ENCODE assay signal across 8 cellular contexts in the genomic region with DNA sequence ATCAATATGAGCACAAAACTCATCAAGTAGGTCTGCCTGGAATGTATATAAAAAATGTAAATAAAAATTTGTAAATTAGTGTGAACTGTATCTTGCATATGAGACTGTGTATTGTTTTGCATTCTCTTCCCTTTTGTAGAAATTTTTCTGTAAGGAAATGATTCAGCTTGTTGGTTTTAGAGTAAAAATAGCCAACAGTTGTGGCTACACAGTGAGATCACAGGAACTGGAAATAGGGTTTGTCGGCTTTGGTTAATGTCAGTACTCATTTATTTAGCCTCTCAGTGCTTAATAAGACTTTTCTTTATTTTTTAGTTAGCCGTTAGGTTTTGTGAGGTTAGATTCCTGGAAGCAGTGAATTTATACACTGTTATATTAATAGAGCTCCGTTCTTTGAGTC.
A peak's percentile ranks its signal among the peaks of the same experiment; 100 is the strongest.
DNase-seq lines count a peak whose midpoint lies in the region; ATAC-seq and TF ChIP-seq lines count a peak whose summit lies in the region.

No MANE protein-coding gene starts in this region.

- ATAC-seq in GM19324 (IDR thresholded peaks at IDR 0.05; ENCODE audit: low FRiP score, unreplicated experiment) (peak; percentile 59), HG03175 (IDR thresholded peaks at IDR 0.05; ENCODE audit: unreplicated experiment) (peak; percentile 79)
- peak; percentile 85 for ATAC-seq in activated CD8-positive, alpha-beta T cell treated with anti-CD3 and anti-CD28 coated beads, Interleukin-2, amount 10 ng/mL, durations not matched to agents 7 days and 5 days
- ATAC-seq in naive thymus-derived CD4-positive, alpha-beta T cell: peak; percentile 79

- intact Hi-C loops in naive thymus-derived CD4-positive, alpha-beta T cell (cut with micrococcal nuclease): loop anchor here in 1 of 2 donors (10.0 kb wide), 1 partner anchor 367 kb away; no protein-coding TSS in a partner anchor
- intact Hi-C loops in prostate gland (cut with DNase I): no loop called here

- H3K27ac Mint-ChIP-seq in activated CD8-positive, alpha-beta T cell treated with anti-CD3 and anti-CD28 coated beads, Interleukin-2, amount 10 ng/mL, durations not matched to agents 7 days and 5 days: peak overlapping the region; percentile 83
- no peak overlapping the region for H3K27ac Mint-ChIP-seq in naive thymus-derived CD4-positive, alpha-beta T cell

- no peak for TF ChIP-seq CTCF in AG09309 (IDR thresholded peaks at IDR 0.05; ENCODE audit: control insufficient read depth, insufficient read depth, low read depth, low read length, missing control alignments)
- no peak for TF ChIP-seq CTCF in prostate gland (IDR thresholded peaks at IDR 0.05)
- no peak for TF ChIP-seq CTCF in GM10248 (IDR thresholded peaks at IDR 0.05; ENCODE audit: control extremely low read depth, extremely low read depth, low read depth, missing control alignments)

- H3K4me3 ChIP-seq in AG09309 (ENCODE audit: control insufficient read depth, low read depth, low read length): no peak overlapping the region
- H3K4me3 ChIP-seq in naive thymus-derived CD4-positive, alpha-beta T cell (ENCODE audit: low read length): no peak overlapping the region
- no peak overlapping the region for H3K4me3 ChIP-seq in prostate gland

- H3K9me3 Mint-ChIP-seq in activated CD8-positive, alpha-beta T cell treated with anti-CD3 and anti-CD28 coated beads, Interleukin-2, amount 10 ng/mL, durations not matched to agents 7 days and 5 days (ENCODE audit: insufficient read depth): no peaks in the 10 kb centered on the region
- peaks cover 0 to 7% (median 0%) of the 10 kb centered on the region in 11 donors for H3K9me3 Mint-ChIP-seq in naive thymus-derived CD4-positive, alpha-beta T cell

- peaks cover 33% of the 10 kb centered on the region for H3K36me3 Mint-ChIP-seq in activated CD8-positive, alpha-beta T cell treated with anti-CD3 and anti-CD28 coated beads, Interleukin-2, amount 10 ng/mL, durations not matched to agents 7 days and 5 days (ENCODE audit: low read depth)
- H3K36me3 Mint-ChIP-seq in naive thymus-derived CD4-positive, alpha-beta T cell: peaks cover 0 to 24% (median 9%) of the 10 kb centered on the region in 5 donors

- H3K9me3 ChIP-seq in naive thymus-derived CD4-positive, alpha-beta T cell (ENCODE audit: control insufficient read depth in 2 of 3, low read length in 3 of 3): no peaks in the 10 kb centered on the region
- no peaks in the 10 kb centered on the region for H3K9me3 ChIP-seq in prostate gland

- CTCF ChIA-PET in activated CD8-positive, alpha-beta T cell treated with anti-CD3 and anti-CD28 coated beads, Interleukin-2, amount 10 ng/mL, durations not matched to agents 7 days and 5 days (lab: Charles Lee): interaction anchor here (1.2 to 1.4 kb wide), 2 partner anchors 12 to 17 kb away, joined by 4 to 6 read pairs; no protein-coding TSS in a partner anchor
- CTCF ChIA-PET in naive thymus-derived CD4-positive, alpha-beta T cell (lab: Charles Lee): interaction anchor here (1.2 kb wide), 1 partner anchor 23 kb away, joined by 3 read pairs; no protein-coding TSS in a partner anchor
- CTCF ChIA-PET in GM10248 (lab: Yijun Ruan, JAX): interaction anchor here (0.9 to 2.3 kb wide), 6 partner anchors 12 to 59 kb away, joined by 3 to 8 read pairs (median 3); no protein-coding TSS in a partner anchor

- peaks cover 29% of the 10 kb centered on the region for H3K4me1 Mint-ChIP-seq in activated CD8-positive, alpha-beta T cell treated with anti-CD3 and anti-CD28 coated beads, Interleukin-2, amount 10 ng/mL, durations not matched to agents 7 days and 5 days (ENCODE audit: low read depth)
- H3K4me1 Mint-ChIP-seq in naive thymus-derived CD4-positive, alpha-beta T cell: peaks cover 7 to 27% (median 17%) of the 10 kb centered on the region in 7 donors

- H3K4me3 Mint-ChIP-seq in activated CD8-positive, alpha-beta T cell treated with anti-CD3 and anti-CD28 coated beads, Interleukin-2, amount 10 ng/mL, durations not matched to agents 7 days and 5 days: no peak overlapping the region
- H3K4me3 Mint-ChIP-seq in naive thymus-derived CD4-positive, alpha-beta T cell: peak overlapping the region in 1 of 10 donors; percentile 33

- H3K4me1 ChIP-seq in naive thymus-derived CD4-positive, alpha-beta T cell (ENCODE audit: control insufficient read depth in 2 of 2, insufficient read depth in 2 of 2, low read length in 2 of 2): peaks cover 0 to 9% of the 10 kb centered on the region in 2 donors
- H3K4me1 ChIP-seq in prostate gland (replicated peaks): no peaks in the 10 kb centered on the region

- no peaks in the 10 kb centered on the region for H3K27me3 ChIP-seq in naive thymus-derived CD4-positive, alpha-beta T cell (ENCODE audit: control insufficient read depth in 2 of 2, insufficient read depth in 2 of 2, low read length in 2 of 2)
- H3K27me3 ChIP-seq in prostate gland (replicated peaks; ENCODE audit: insufficient read depth): no peaks in the 10 kb centered on the region

- POLR2A ChIA-PET in activated CD8-positive, alpha-beta T cell treated with anti-CD3 and anti-CD28 coated beads, Interleukin-2, amount 10 ng/mL, durations not matched to agents 7 days and 5 days (lab: Charles Lee): no interaction called here
- POLR2A ChIA-PET in naive thymus-derived CD4-positive, alpha-beta T cell (lab: Charles Lee): no interaction called here
- POLR2A ChIA-PET in GM10248 (lab: Yijun Ruan, JAX): no interaction called here

- WGBS in prostate gland: 85% methylated on average over 3 of the region's 3 CpGs

- H3K27ac ChIP-seq in naive thymus-derived CD4-positive, alpha-beta T cell (ENCODE audit: low read depth, low read length): no peak overlapping the region
- no peak overlapping the region for H3K27ac ChIP-seq in prostate gland

- H3K27me3 Mint-ChIP-seq in activated CD8-positive, alpha-beta T cell treated with anti-CD3 and anti-CD28 coated beads, Interleukin-2, amount 10 ng/mL, durations not matched to agents 7 days and 5 days (ENCODE audit: low read depth): no peaks in the 10 kb centered on the region
- no peaks in the 10 kb centered on the region for H3K27me3 Mint-ChIP-seq in naive thymus-derived CD4-positive, alpha-beta T cell

- TF ChIP-seq POLR2A in prostate gland (IDR thresholded peaks at IDR 0.05): no peak

- peak; percentile 38 for DNase-seq in AG09309 (ENCODE audit: low read depth)
- peak; percentile 55 for DNase-seq in activated CD8-positive, alpha-beta T cell treated with anti-CD3 and anti-CD28 coated beads, Interleukin-2, amount 10 ng/mL, durations not matched to agents 7 days and 5 days
- no peak for DNase-seq in naive thymus-derived CD4-positive, alpha-beta T cell
- DNase-seq in prostate gland (ENCODE audit: low spot score): no peak
- DNase-seq in GM10248 (ENCODE audit: extremely low spot score): no peak
- DNase-seq in NCI-H510A (lab: John Stamatoyannopoulos, UW): no peak

- peaks cover 0 to 4% (median 0%) of the 10 kb centered on the region in 3 experiments for H3K36me3 ChIP-seq in naive thymus-derived CD4-positive, alpha-beta T cell (ENCODE audit: control insufficient read depth in 2 of 3, insufficient read depth in 3 of 3, low read length in 3 of 3)
- H3K36me3 ChIP-seq in prostate gland: no peaks in the 10 kb centered on the region

Comparison
In these comparisons a context has a peak if more than half of its experiments do, and no peak if none do; other contexts are left out.
1. DNase-seq: peak in AG09309 (single experiment) and activated CD8-positive, alpha-beta T cell treated with anti-CD3 and anti-CD28 coated beads, Interleukin-2, amount 10 ng/mL, durations not matched to agents 7 days and 5 days (single experiment); none in naive thymus-derived CD4-positive, alpha-beta T cell (0 of 9), prostate gland (single experiment), GM10248 (single experiment) and NCI-H510A (single experiment).
2. Peak in every context shown above with its lines, with median percentiles within 50 percentile points of each other: ATAC-seq.